ENCODE assay signal across 10 cellular contexts in genomic region chr9:121725008-121725795, GRCh38.
DNase-seq lines count a peak whose midpoint lies in the region; ATAC-seq and TF ChIP-seq lines count a peak whose summit lies in the region.
"Had no signal": no experiment of that assay in that cellular context is flagged by ENCODE, and none has a peak within 500 bp of the region (broad histone marks: within the 10 kb centered on the region; RNA-seq: fewer than 3 reads in every experiment).

No MANE protein-coding gene starts in this region.

- H3K27me3 ChIP-seq in BE2C (no peaks in the 10 kb centered on the region), ascending aorta (no peaks in the 10 kb centered on the region), SJCRH30 (no peaks in the 10 kb centered on the region)
- H3K27me3 ChIP-seq: SJSA1 had no signal

- TF ChIP-seq CTCF in BE2C (IDR thresholded peaks at IDR 0.05; ENCODE audit: low read depth, low read length): no peak
- TF ChIP-seq CTCF in ascending aorta (IDR thresholded peaks at IDR 0.05): no peak
- TF ChIP-seq CTCF in chondrocyte (IDR thresholded peaks at IDR 0.05): no peak

- H3K4me3 ChIP-seq in BE2C (ENCODE audit: low read depth, low read length) (no peak overlapping the region), ascending aorta (no peak overlapping the region), SJCRH30 (no peak overlapping the region)
- H3K4me3 ChIP-seq: SJSA1 had no signal

- peak; percentile 86 for ATAC-seq in Right ventricle myocardium superior (ENCODE audit: poor library complexity)

- DNase-seq in BE2C: peak; percentile 74
- DNase-seq in ascending aorta (ENCODE audit: low spot score in 2 of 2): peak; percentile 90 to 99
- peak; percentile 97 for DNase-seq in Right ventricle myocardium superior
- DNase-seq in pons (ENCODE audit: low spot score): peak; percentile 54
- DNase-seq in effector CD4-positive, alpha-beta T cell: no peak
- no peak for DNase-seq in activated CD4-positive, alpha-beta T cell treated with anti-CD3 and anti-CD28 coated beads for 1 hour
- no peak for DNase-seq in SJCRH30
- DNase-seq in chondrocyte (ENCODE audit: low spot score): no peak
- DNase-seq: endodermal cell had no signal

- H3K36me3 Mint-ChIP-seq in chondrocyte (ENCODE audit: low read depth): peaks cover 1% of the 10 kb centered on the region

- H3K27ac ChIP-seq in ascending aorta (peak overlapping the region; percentile 87), SJCRH30 (no peak overlapping the region)
- H3K27ac ChIP-seq: SJSA1 had no signal

- H3K27me3 Mint-ChIP-seq in chondrocyte (ENCODE audit: low read depth): no peaks in the 10 kb centered on the region

- no peak overlapping the region for H3K4me3 Mint-ChIP-seq in chondrocyte (ENCODE audit: unreplicated experiment)
- H3K4me3 Mint-ChIP-seq: endodermal cell had no signal

- intact Hi-C loops in ascending aorta (cut with DNase I): loop anchor here (2.0 kb wide), 1 partner anchor 18 kb away; no protein-coding TSS in a partner anchor
- intact Hi-C loops in Right ventricle myocardium superior (cut with DNase I): no loop called here

- H3K9me3 ChIP-seq in BE2C: no peaks in the 10 kb centered on the region
- H3K9me3 ChIP-seq in ascending aorta: no peaks in the 10 kb centered on the region
- H3K9me3 ChIP-seq in SJCRH30 (replicated peaks): no peaks in the 10 kb centered on the region
- H3K9me3 ChIP-seq: SJSA1 had no signal

- H3K27ac Mint-ChIP-seq in chondrocyte (ENCODE audit: unreplicated experiment): no peak overlapping the region
- H3K27ac Mint-ChIP-seq: endodermal cell had no signal

- peaks cover 18% of the 10 kb centered on the region for H3K4me1 ChIP-seq in BE2C
- peaks cover 11 to 59% of the 10 kb centered on the region in 2 donors for H3K4me1 ChIP-seq in ascending aorta
- peaks cover 28% of the 10 kb centered on the region for H3K4me1 ChIP-seq in SJCRH30
- H3K4me1 ChIP-seq: SJSA1 had no signal

- peaks cover 41% of the 10 kb centered on the region for H3K4me1 Mint-ChIP-seq in chondrocyte (ENCODE audit: low read depth)

- no peaks in the 10 kb centered on the region for H3K9me3 Mint-ChIP-seq in chondrocyte (ENCODE audit: low read depth)
- H3K9me3 Mint-ChIP-seq: endodermal cell had no signal

- H3K36me3 ChIP-seq in BE2C (no peaks in the 10 kb centered on the region), ascending aorta (no peaks in the 10 kb centered on the region), SJCRH30 (no peaks in the 10 kb centered on the region)
- H3K36me3 ChIP-seq: SJSA1 had no signal

Comparison
In these comparisons a context has a peak if more than half of its experiments do, and no peak if none do; other contexts are left out.
1. DNase-seq: peak in BE2C (single experiment), ascending aorta (2 of 2), Right ventricle myocardium superior (single experiment) and pons (single experiment); none in effector CD4-positive, alpha-beta T cell (single experiment), activated CD4-positive, alpha-beta T cell treated with anti-CD3 and anti-CD28 coated beads for 1 hour (single experiment), SJCRH30 (0 of 2) and chondrocyte (single experiment).